8 cellular contexts compared by ENCODE assay signal in genomic region chr18:159037-159652, GRCh38. TPM values are rescaled to one million over a fixed set of nuclear protein-coding genes. Genes with fewer than 3 reads are reported as not detected.
DNase-seq lines count a peak whose midpoint lies in the region; ATAC-seq and TF ChIP-seq lines count a peak whose summit lies in the region.

No MANE protein-coding gene starts in this region.

- peak overlapping the region; percentile 85 to 97 (median 94) for H3K9ac ChIP-seq in BLaER1 treated with 17β-estradiol and CSF1 and Interleukin-3, amounts not matched to agents 10 nM and 100 nM

- H3K27ac ChIP-seq in BLaER1 treated with 17β-estradiol and CSF1 and Interleukin-3, amounts not matched to agents 10 nM and 100 nM: peak overlapping the region; percentile 70 to 95 (median 89); a peak in 21 of 22 replicates
- H3K27ac ChIP-seq in RWPE2 (ENCODE audit: poor library complexity, severe bottlenecking): peak overlapping the region; percentile 54

- H3K36me3 Mint-ChIP-seq in endothelial cell (ENCODE audit: low read depth, unreplicated experiment) (peaks cover 5% of the 10 kb centered on the region), natural killer cell (no peaks in the 10 kb centered on the region)

- H3K9me3 Mint-ChIP-seq in endothelial cell (ENCODE audit: unreplicated experiment) (no peaks in the 10 kb centered on the region), natural killer cell (no peaks in the 10 kb centered on the region)

- H3K27me3 Mint-ChIP-seq in endothelial cell (ENCODE audit: unreplicated experiment) (peaks cover under 1% of the 10 kb centered on the region), natural killer cell (ENCODE audit: low read depth in 2 of 2) (no peaks in the 10 kb centered on the region)

- H4K20me1 ChIP-seq in BLaER1 treated with 17β-estradiol and CSF1 and Interleukin-3, amounts not matched to agents 10 nM and 100 nM: peaks cover 6 to 56% (median 52%) of the 10 kb centered on the region in 11 experiments; a peak in 20 of 22 replicates

- H3K27ac Mint-ChIP-seq in endothelial cell (ENCODE audit: unreplicated experiment): peak overlapping the region; percentile 90
- H3K27ac Mint-ChIP-seq in natural killer cell: peak overlapping the region; percentile 86 to 92

- intact Hi-C loops in natural killer cell (cut with micrococcal nuclease): no loop called here

- no peak for TF ChIP-seq CTCF in RWPE2 (IDR thresholded peaks at IDR 0.05; ENCODE audit: poor library complexity, severe bottlenecking)
- no peak for TF ChIP-seq CTCF in endothelial cell (IDR thresholded peaks at IDR 0.05; ENCODE audit: unreplicated experiment)
- TF ChIP-seq CTCF in natural killer cell (IDR thresholded peaks at IDR 0.05): no peak

- DNase-seq in RWPE2 (ENCODE audit: low spot score) (no peak), endothelial cell (ENCODE audit: low spot score) (no peak), natural killer cell (no peak), NCI-H128 (lab: John Stamatoyannopoulos, UW; ENCODE audit: unreplicated experiment) (no peak), amygdala (lab: John Stamatoyannopoulos, UW) (no peak)

- H3K4me3 ChIP-seq in BLaER1 treated with 17β-estradiol and CSF1 and Interleukin-3, amounts not matched to agents 10 nM and 100 nM: peak overlapping the region; percentile 64 to 92 (median 90)
- H3K4me3 ChIP-seq in RWPE2 (ENCODE audit: severe bottlenecking): peak overlapping the region; percentile 99

- peaks cover 7% of the 10 kb centered on the region for H3K4me1 Mint-ChIP-seq in endothelial cell (ENCODE audit: unreplicated experiment)
- peaks cover 21 to 22% of the 10 kb centered on the region in 2 donors for H3K4me1 Mint-ChIP-seq in natural killer cell

- peak overlapping the region; percentile 96 for H3K4me3 Mint-ChIP-seq in endothelial cell (ENCODE audit: unreplicated experiment)
- peak overlapping the region; percentile 91 for H3K4me3 Mint-ChIP-seq in natural killer cell

- ATAC-seq in GM21528 (IDR thresholded peaks at IDR 0.05; ENCODE audit: low FRiP score, unreplicated experiment) (peak; percentile 8), RWPE2 (ENCODE audit: low read depth) (peak; percentile 20; the same call in 1 of the 3 replicates), natural killer cell (no peak), HG02798 (IDR thresholded peaks at IDR 0.05; ENCODE audit: poor library complexity, unreplicated experiment) (no peak)

- no peaks in the 10 kb centered on the region for H3K27me3 ChIP-seq in BLaER1 treated with 17β-estradiol and CSF1 and Interleukin-3, amounts not matched to agents 10 nM and 100 nM
- H3K27me3 ChIP-seq in RWPE2 (ENCODE audit: insufficient read depth, poor library complexity, severe bottlenecking): no peaks in the 10 kb centered on the region

- peak overlapping the region; percentile 73 to 97 (median 94) for H3K4me2 ChIP-seq in BLaER1 treated with 17β-estradiol and CSF1 and Interleukin-3, amounts not matched to agents 10 nM and 100 nM

- H3K36me3 ChIP-seq in BLaER1 treated with 17β-estradiol and CSF1 and Interleukin-3, amounts not matched to agents 10 nM and 100 nM: peaks cover 6 to 44% (median 28%) of the 10 kb centered on the region in 11 experiments
- H3K36me3 ChIP-seq in RWPE2 (ENCODE audit: low read depth): peaks cover 32% of the 10 kb centered on the region

- H3K4me1 ChIP-seq in BLaER1 treated with 17β-estradiol and CSF1 and Interleukin-3, amounts not matched to agents 10 nM and 100 nM: peaks cover 20 to 31% (median 23%) of the 10 kb centered on the region in 10 experiments
- peaks cover 11% of the 10 kb centered on the region for H3K4me1 ChIP-seq in RWPE2 (ENCODE audit: insufficient read depth, poor library complexity, severe bottlenecking)

- no peaks in the 10 kb centered on the region for H3K9me3 ChIP-seq in BLaER1 treated with 17β-estradiol and CSF1 and Interleukin-3, amounts not matched to agents 10 nM and 100 nM (replicated peaks in 1 of 11)
- H3K9me3 ChIP-seq in RWPE2 (ENCODE audit: severe bottlenecking): no peaks in the 10 kb centered on the region

RNA-seq across cellular contexts. Expression of gene USP14, which starts 0.8 kb away (rescaled TPM):
- total RNA-seq in endothelial cell (ENCODE audit: unreplicated experiment): 60.1 TPM
- total RNA-seq in natural killer cell: 10 to 100 TPM; 48.4 to 56.8 (median 50.8) TPM

Comparison
In these comparisons a context has a peak if more than half of its experiments do, and no peak if none do; other contexts are left out.
1. ATAC-seq: peak in GM21528 (single experiment) and RWPE2 (single experiment); none in natural killer cell (0 of 3) and HG02798 (single experiment).